Comparison of ENCODE assay signal across 34 cellular contexts in the genomic region with DNA sequence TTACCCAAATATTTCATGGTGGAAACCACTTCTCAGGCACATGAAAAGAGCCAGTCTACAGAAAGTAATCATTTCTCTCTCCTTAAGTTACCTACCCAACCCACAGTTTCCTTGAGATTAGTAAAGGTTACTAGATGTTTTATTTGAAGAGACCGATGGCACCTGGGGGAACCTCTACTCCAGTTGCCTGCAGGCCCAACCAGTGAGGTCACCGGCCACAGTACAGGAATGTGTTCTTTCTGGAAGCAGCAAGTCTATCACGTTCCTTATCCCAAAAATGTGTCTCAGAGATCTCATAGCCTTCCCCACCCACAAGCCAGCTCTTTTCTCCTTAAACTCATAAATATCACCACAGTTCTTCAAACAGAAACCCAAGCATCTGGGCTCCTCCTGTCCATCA.
"Had no signal": no experiment of that assay in that cellular context is flagged by ENCODE, and none has a peak within 500 bp of the region (broad histone marks: within the 10 kb centered on the region; RNA-seq: fewer than 3 reads in every experiment).

No MANE protein-coding gene starts in this region.

- H3K9me3 ChIP-seq: MG63 had no signal

- H3K36me3 ChIP-seq: MG63 had no signal

- H3K4me3 ChIP-seq: MG63 had no signal

- DNase-seq: Karpas-422, Kasumi-1, MG63, MM.1S, MV-4-11, NCI-H1048, NCI-H1092, NCI-H1092 treated with DMSO at 0.1 percent for 48 hours, NCI-H1105, NCI-H1105 treated with DMSO at 0.1 percent for 48 hours, NCI-H1417, NCI-H1417 treated with DMSO at 0.1 percent for 48 hours, NCI-H1436, NCI-H1436 treated with DMSO at 0.1 percent for 48 hours, NCI-H146, NCI-H1694, NCI-H1694 treated with DMSO at 0.1 percent for 48 hours, NCI-H187, NCI-H187 treated with DMSO at 0.1 percent for 48 hours, NCI-H1930, NCI-H2029, NCI-H2029 treated with DMSO at 0.1 percent for 48 hours, NCI-H2081, NCI-H2081 treated with DMSO at 0.1 percent for 48 hours, NCI-H2107, NCI-H2171, NCI-H2171 treated with DMSO at 0.1 percent for 48 hours, NCI-H2227 treated with DMSO at 0.1 percent for 48 hours, NCI-H226, NCI-H345, NCI-H446, NCI-H446 treated with DMSO at 0.1 percent for 48 hours, NCI-H510A, NCI-H510A treated with DMSO at 0.1 percent for 48 hours had no signal
